In genomic region chr5:98933446-98934072, GRCh38 we compare ENCODE assay signal across 9 cellular contexts. TPM values are rescaled to one million over a fixed set of nuclear protein-coding genes. Genes with fewer than 3 reads are reported as not detected.
DNase-seq lines count a peak whose midpoint lies in the region; ATAC-seq, FAIRE-seq and TF ChIP-seq lines count a peak whose summit lies in the region.
"Had no signal": no experiment of that assay in that cellular context is flagged by ENCODE, and none has a peak within 500 bp of the region (broad histone marks: within the 10 kb centered on the region; RNA-seq: fewer than 3 reads in every experiment).

No MANE protein-coding gene starts in this region.

- peaks cover 28% of the 10 kb centered on the region for H3K4me1 Mint-ChIP-seq in activated CD4-positive, alpha-beta T cell treated with anti-CD3 and anti-CD28 coated beads, Interleukin-2, amount 10 ng/mL, durations not matched to agents 24 days and 14 days
- peaks cover 26% of the 10 kb centered on the region for H3K4me1 Mint-ChIP-seq in T-helper 17 cell

- H3K27ac ChIP-seq in parathyroid adenoma: peak overlapping the region; percentile 6
- H3K27ac ChIP-seq: A549 had no signal

- no peaks in the 10 kb centered on the region for H3K36me3 ChIP-seq in parathyroid adenoma (ENCODE audit: control insufficient read depth, insufficient read depth, low read length)

- intact Hi-C loops in activated CD4-positive, alpha-beta T cell treated with anti-CD3 and anti-CD28 coated beads, Interleukin-2, amount 10 ng/mL, durations not matched to agents 24 days and 14 days (cut with micrococcal nuclease): no loop called here

- no peak overlapping the region for H3K4me3 ChIP-seq in parathyroid adenoma (ENCODE audit: low read depth, low read length)
- H3K4me3 ChIP-seq: A549 had no signal

- peaks cover 19% of the 10 kb centered on the region for H3K36me3 Mint-ChIP-seq in activated CD4-positive, alpha-beta T cell treated with anti-CD3 and anti-CD28 coated beads, Interleukin-2, amount 10 ng/mL, durations not matched to agents 24 days and 14 days (ENCODE audit: low read depth)
- H3K36me3 Mint-ChIP-seq in T-helper 17 cell (ENCODE audit: low read depth): peaks cover 5% of the 10 kb centered on the region

- peak overlapping the region; percentile 91 for H3K27ac Mint-ChIP-seq in activated CD4-positive, alpha-beta T cell treated with anti-CD3 and anti-CD28 coated beads, Interleukin-2, amount 10 ng/mL, durations not matched to agents 24 days and 14 days
- H3K27ac Mint-ChIP-seq in T-helper 17 cell: peak overlapping the region; percentile 92

- H3K4me3 Mint-ChIP-seq in activated CD4-positive, alpha-beta T cell treated with anti-CD3 and anti-CD28 coated beads, Interleukin-2, amount 10 ng/mL, durations not matched to agents 24 days and 14 days: peak overlapping the region; percentile 55
- peak overlapping the region; percentile 25 for H3K4me3 Mint-ChIP-seq in T-helper 17 cell

- no peaks in the 10 kb centered on the region for H3K9me3 ChIP-seq in T-helper 17 cell (ENCODE audit: control insufficient read depth, low read length, poor library complexity, severe bottlenecking)
- H3K9me3 ChIP-seq in parathyroid adenoma (ENCODE audit: control insufficient read depth, low read length): no peaks in the 10 kb centered on the region
- H3K9me3 ChIP-seq: A549 had no signal

- H3K9me3 Mint-ChIP-seq in activated CD4-positive, alpha-beta T cell treated with anti-CD3 and anti-CD28 coated beads, Interleukin-2, amount 10 ng/mL, durations not matched to agents 24 days and 14 days: no peaks in the 10 kb centered on the region

- H2AFZ ChIP-seq in parathyroid adenoma: no peak overlapping the region

- peaks cover 7% of the 10 kb centered on the region for H3K4me1 ChIP-seq in parathyroid adenoma

- H3K27me3 ChIP-seq in parathyroid adenoma (ENCODE audit: control insufficient read depth, insufficient read depth, low read length): no peaks in the 10 kb centered on the region

- no peak overlapping the region for H3K4me2 ChIP-seq in parathyroid adenoma (ENCODE audit: low read length)
- H3K4me2 ChIP-seq: A549 had no signal

- TF ChIP-seq CTCF in parathyroid adenoma (IDR thresholded peaks at IDR 0.05) (no peak), D721Med (IDR thresholded peaks at IDR 0.05; ENCODE audit: insufficient read depth, missing control alignments) (no peak)

- H3K27me3 Mint-ChIP-seq in activated CD4-positive, alpha-beta T cell treated with anti-CD3 and anti-CD28 coated beads, Interleukin-2, amount 10 ng/mL, durations not matched to agents 24 days and 14 days: peaks cover 5% of the 10 kb centered on the region
- H3K27me3 Mint-ChIP-seq in T-helper 17 cell: no peaks in the 10 kb centered on the region

- no peak for FAIRE-seq in D721Med (lab: Jason Lieb, UNC)
- FAIRE-seq: A549 had no signal

- peak; percentile 80 for DNase-seq in activated CD4-positive, alpha-beta T cell treated with anti-CD3 and anti-CD28 coated beads, Interleukin-2, amount 10 ng/mL, durations not matched to agents 24 days and 14 days
- no peak for DNase-seq in activated CD4-positive, alpha-beta T cell treated with anti-CD3 and anti-CD28 coated beads, Interleukin-2, amount 50 U/mL, for 1 hour
- no peak for DNase-seq in T-helper 17 cell
- DNase-seq in NCI-H1105 (lab: John Stamatoyannopoulos, UW): no peak
- no peak for DNase-seq in D721Med (ENCODE audit: insufficient read length, low spot score)

- ATAC-seq in HG02840 (IDR thresholded peaks at IDR 0.05; ENCODE audit: low FRiP score, unreplicated experiment) (peak; percentile 16), T-helper 17 cell (peak; percentile 5), GM19467 (IDR thresholded peaks at IDR 0.05; ENCODE audit: unreplicated experiment) (no peak)
- ATAC-seq: A549 had no signal

- peaks cover 28% of the 10 kb centered on the region for H3K79me2 ChIP-seq in parathyroid adenoma

- H3K9ac ChIP-seq in parathyroid adenoma: no peak overlapping the region

RNA-seq across cellular contexts. Expression of gene CHD1, which starts 4.8 kb away (rescaled TPM):
- total RNA-seq in activated CD4-positive, alpha-beta T cell treated with anti-CD3 and anti-CD28 coated beads, Interleukin-2, amount 10 ng/mL, durations not matched to agents 24 days and 14 days: 74.2 and 80.6 TPM in 2 replicates
- 100 to 1,000 TPM; 170 to 199 TPM for total RNA-seq in T-helper 17 cell
